ENCODE assay signal across 8 cellular contexts in genomic region chr9:94783121-94783664, GRCh38. TPM values are rescaled to one million over a fixed set of nuclear protein-coding genes. Genes with fewer than 3 reads are reported as not detected.
DNase-seq lines count a peak whose midpoint lies in the region; ATAC-seq and TF ChIP-seq lines count a peak whose summit lies in the region.

No MANE protein-coding gene starts in this region.

- peak; percentile 56 to 81 for TF ChIP-seq CTCF in right atrium auricular region (IDR thresholded peaks at IDR 0.05)

- no peaks in the 10 kb centered on the region for H3K27me3 ChIP-seq in right atrium auricular region

- ATAC-seq in GM21786 (IDR thresholded peaks at IDR 0.05; ENCODE audit: unreplicated experiment): no peak
- ATAC-seq in HG03159 (IDR thresholded peaks at IDR 0.05; ENCODE audit: unreplicated experiment): no peak

- no peaks in the 10 kb centered on the region for H3K9me3 ChIP-seq in right atrium auricular region

- DNase-seq in EH (ENCODE audit: low read depth): peak; percentile 95
- DNase-seq in LoVo (ENCODE audit: low spot score): peak; percentile 88
- peak; percentile 39 for DNase-seq in RPMI8226
- DNase-seq in anterior cingulate cortex (lab: John Stamatoyannopoulos, UW): peak in 49 of 58 donors; percentile 4 to 88 (median 49)
- peak; percentile 83 for DNase-seq in right atrium auricular region (ENCODE audit: low spot score)
- DNase-seq in putamen (ENCODE audit: low spot score): peak; percentile 82

- no peak overlapping the region for H3K4me3 ChIP-seq in right atrium auricular region

- H3K36me3 ChIP-seq in right atrium auricular region: no peaks in the 10 kb centered on the region

- peaks cover 0 to 30% of the 10 kb centered on the region in 2 donors for H3K4me1 ChIP-seq in right atrium auricular region

- H3K27ac ChIP-seq in right atrium auricular region: peak overlapping the region; percentile 83 to 91

RNA-seq across cellular contexts. Expression of gene AOPEP, which starts 56.7 kb away (rescaled TPM):
- 100 to 1,000 TPM; 262 to 314 TPM for total RNA-seq in right atrium auricular region

Comparison
In these comparisons a context has a peak if more than half of its experiments do, and no peak if none do; other contexts are left out.
1. DNase-seq: peak in every context shown above with its lines; median percentile 95 in EH; 88 in LoVo; 83 in right atrium auricular region; 82 in putamen; 49 in anterior cingulate cortex; 39 in RPMI8226.